ENCODE assay signal across 8 cellular contexts in genomic region chr19:58181902-58182576, GRCh38. TPM values are rescaled to one million over a fixed set of nuclear protein-coding genes. Genes with fewer than 3 reads are reported as not detected.
A peak's percentile ranks its signal among the peaks of the same experiment; 100 is the strongest.
DNase-seq lines count a peak whose midpoint lies in the region; ATAC-seq, FAIRE-seq and TF ChIP-seq lines count a peak whose summit lies in the region.

No MANE protein-coding gene starts in this region.

- H2BK15ac ChIP-seq in H1 (ENCODE audit: low read length) = peak overlapping the region; percentile 66

- H3K4me1 ChIP-seq in H1 (replicated peaks in 1 of 4; ENCODE audit: control insufficient read depth in 3 of 4, insufficient read depth in 4 of 4, low read length in 3 of 4) (no peaks in the 10 kb centered on the region; a peak in 1 of 7 replicates), stomach (peaks cover 0 to 21% (median 8%) of the 10 kb centered on the region in 4 donors)
- H3K4me1 ChIP-seq in naive thymus-derived CD4-positive, alpha-beta T cell (ENCODE audit: control insufficient read depth in 2 of 2, insufficient read depth in 2 of 2, low read length in 2 of 2) = peaks cover 0 to 12% of the 10 kb centered on the region in 2 donors

- no peak overlapping the region for H2BK120ac ChIP-seq in H1 (replicated peaks; ENCODE audit: low read depth, low read length)

- FAIRE-seq in H1 (lab: Jason Lieb, UNC) = peak; percentile 32

- H3K4me2 ChIP-seq in H1 (ENCODE audit: insufficient read depth in 1 of 2, low read depth in 2 of 2, low read length in 2 of 2) = peak overlapping the region; percentile 69

- H3K36me3 Mint-ChIP-seq in activated CD4-positive, alpha-beta memory T cell treated with anti-CD3 and anti-CD28 coated beads for 36 hours = peaks cover 68% of the 10 kb centered on the region
- H3K36me3 Mint-ChIP-seq in naive thymus-derived CD4-positive, alpha-beta T cell = peaks cover 26 to 62% (median 52%) of the 10 kb centered on the region in 5 donors

- H3K4me3 Mint-ChIP-seq in activated CD4-positive, alpha-beta memory T cell treated with anti-CD3 and anti-CD28 coated beads for 36 hours = peak overlapping the region; percentile 92
- H3K4me3 Mint-ChIP-seq in naive thymus-derived CD4-positive, alpha-beta T cell = peak overlapping the region; percentile 91 to 99 (median 94)

- H4K8ac ChIP-seq in H1 (ENCODE audit: extremely low read depth, insufficient read depth, low read length) = no peak overlapping the region

- H3K27me3 ChIP-seq in H1 (replicated peaks in 1 of 4; ENCODE audit: control insufficient read depth in 3 of 4, extremely low read depth in 1 of 4, insufficient read depth in 3 of 4, low read length in 3 of 4) = no peaks in the 10 kb centered on the region
- no peaks in the 10 kb centered on the region for H3K27me3 ChIP-seq in naive thymus-derived CD4-positive, alpha-beta T cell (ENCODE audit: control insufficient read depth in 2 of 2, insufficient read depth in 2 of 2, low read length in 2 of 2)
- H3K27me3 ChIP-seq in stomach = no peaks in the 10 kb centered on the region

- peak overlapping the region; percentile 99 for H3K27ac Mint-ChIP-seq in activated CD4-positive, alpha-beta memory T cell treated with anti-CD3 and anti-CD28 coated beads for 36 hours
- H3K27ac Mint-ChIP-seq in naive thymus-derived CD4-positive, alpha-beta T cell = peak overlapping the region; percentile 98 to 100 (median 99)

- peak overlapping the region; percentile 70 for H4K91ac ChIP-seq in H1 (replicated peaks; ENCODE audit: insufficient read length, low read length)

- H3K56ac ChIP-seq in H1 (replicated peaks; ENCODE audit: insufficient read length, low read depth, low read length) = no peak overlapping the region

- TF ChIP-seq RAD21 in H1 (IDR thresholded peaks at IDR 0.05 in 1 of 2, conservative IDR thresholded peaks at IDR 0.05 in 1 of 2; ENCODE audit: low read depth in 2 of 2, low read length in 2 of 2) = peak; percentile 58 to 70

- H3K14ac ChIP-seq in H1 (ENCODE audit: insufficient read length) = no peak overlapping the region

- H3K23me2 ChIP-seq in H1 (ENCODE audit: low read depth, low read length) = peaks cover 9% of the 10 kb centered on the region; the same call in 1 of the 2 replicates

- peak overlapping the region; percentile 33 for H3K4ac ChIP-seq in H1 (replicated peaks; ENCODE audit: insufficient read length, low read depth, low read length)

- H2AFZ ChIP-seq in H1 (ENCODE audit: low read length) = peak overlapping the region; percentile 76; the same call in 1 of the 2 replicates

- H2AK5ac ChIP-seq in H1 (ENCODE audit: low read depth, low read length) = 0 out of 2 replicates have a peak overlapping the region, but pooled peaks have one; percentile 68

- TF ChIP-seq EP300 in H1 (IDR thresholded peaks at IDR 0.05; ENCODE audit: borderline replicate concordance in 1 of 2, low read depth in 2 of 2, low read length in 2 of 2) = no peak
- TF ChIP-seq EP300 in stomach (IDR thresholded peaks at IDR 0.05) = no peak

- H3K79me1 ChIP-seq in H1 (ENCODE audit: low read depth, low read length) = peaks cover 4% of the 10 kb centered on the region

- peak overlapping the region; percentile 78 for H2BK12ac ChIP-seq in H1 (ENCODE audit: low read depth, low read length)

- H3K36me3 ChIP-seq in H1 (ENCODE audit: control insufficient read depth in 2 of 4, insufficient read depth in 4 of 4, low read length in 3 of 4) (peaks cover 6 to 22% (median 17%) of the 10 kb centered on the region in 4 experiments; a peak in 7 of 8 replicates), stomach (peaks cover 22 to 71% (median 50%) of the 10 kb centered on the region in 4 donors)
- peaks cover 0 to 30% (median 12%) of the 10 kb centered on the region in 3 experiments for H3K36me3 ChIP-seq in naive thymus-derived CD4-positive, alpha-beta T cell (ENCODE audit: control insufficient read depth in 2 of 3, insufficient read depth in 3 of 3, low read length in 3 of 3)

- peaks cover 2 to 12% of the 10 kb centered on the region in 2 experiments; a peak in 2 of 4 replicates for H3K79me2 ChIP-seq in H1 (ENCODE audit: control insufficient read depth in 1 of 2, insufficient read depth in 2 of 2, low read length in 2 of 2)

- intact Hi-C loops in activated CD4-positive, alpha-beta memory T cell treated with anti-CD3 and anti-CD28 coated beads for 36 hours (cut with micrococcal nuclease) = loop anchor here (1.0 to 10.0 kb wide), 5 partner anchors 45 to 897 kb away; partner anchors contain the start of genes ERVK3-1, ZBTB45, ZNF460 and ZNF544
- intact Hi-C loops in naive thymus-derived CD4-positive, alpha-beta T cell (cut with micrococcal nuclease) = loop anchor here (1.0 to 2.0 kb wide), 13 partner anchors 47 to 831 kb away; partner anchors contain the start of genes RPS5 (in 2 of the 2), ZBTB45 (in 1 of the 2), ZNF304 (in 1 of the 2) and ZNF324 (in 1 of the 2)
- intact Hi-C loops in stomach (cut with DNase I; ENCODE audit: low total_unique reads) = loop anchor here (10.0 kb wide), 1 partner anchor 83 kb away; no protein-coding TSS in a partner anchor

- H3K27ac ChIP-seq in H1 (ENCODE audit: low read depth, low read length) (0 out of 2 replicates have a peak overlapping the region, but pooled peaks have one; percentile 14), stomach (peak overlapping the region; percentile 70 to 99 (median 98))
- H3K27ac ChIP-seq in naive thymus-derived CD4-positive, alpha-beta T cell (ENCODE audit: low read depth, low read length) = peak overlapping the region; percentile 97

- H4K5ac ChIP-seq in H1 (ENCODE audit: insufficient read length, low read depth, low read length) = no peak overlapping the region

- POLR2A ChIA-PET in activated CD4-positive, alpha-beta memory T cell treated with anti-CD3 and anti-CD28 coated beads for 36 hours (lab: Charles Lee) = interaction anchor here (0.8 kb wide), 1 partner anchor 123 kb away, joined by 4 read pairs; the partner anchor contains the start of gene ZNF135
- POLR2A ChIA-PET in H1 (lab: Charles Lee; ENCODE audit: partially characterized antibody) = interaction anchor here (1.3 to 2.2 kb wide), 5 partner anchors 10 to 181 kb away, joined by 3 to 11 read pairs (median 7); partner anchors contain the start of genes ZNF497 and ZSCAN22
- POLR2A ChIA-PET in naive thymus-derived CD4-positive, alpha-beta T cell (lab: Charles Lee) = interaction anchor here (0.6 to 3.4 kb wide), 11 partner anchors 20 to 413 kb away, joined by 3 to 19 read pairs (median 3); partner anchors contain the start of genes ZNF324B, ZNF497, ZNF586 and ZNF606

- H3K9me3 ChIP-seq in H1 (ENCODE audit: insufficient read depth in 2 of 2, low read depth in 1 of 2, low read length in 1 of 2) (peaks cover 32 to 33% of the 10 kb centered on the region in 2 experiments), stomach (peaks cover 54 to 100% (median 95%) of the 10 kb centered on the region in 4 donors)
- peaks cover 21 to 79% (median 42%) of the 10 kb centered on the region in 3 experiments for H3K9me3 ChIP-seq in naive thymus-derived CD4-positive, alpha-beta T cell (ENCODE audit: control insufficient read depth in 2 of 3, low read length in 3 of 3)

- H3K23ac ChIP-seq in H1 (ENCODE audit: insufficient read length) = no peak overlapping the region

- 0 out of 2 replicates have a peak overlapping the region, but pooled peaks have one; percentile 14 for H3K18ac ChIP-seq in H1 (ENCODE audit: extremely low read depth, low read length)

- CTCF ChIA-PET in activated CD4-positive, alpha-beta memory T cell treated with anti-CD3 and anti-CD28 coated beads for 36 hours (lab: Charles Lee) = no interaction called here
- CTCF ChIA-PET in H1 (lab: Charles Lee; ENCODE audit: partially characterized antibody) = interaction anchor here (0.6 to 1.9 kb wide), 10 partner anchors 9 to 212 kb away, joined by 3 to 7 read pairs (median 4); no protein-coding TSS in a partner anchor
- CTCF ChIA-PET in naive thymus-derived CD4-positive, alpha-beta T cell (lab: Charles Lee) = no interaction called here

- TF ChIP-seq POLR2A in H1 (IDR thresholded peaks at IDR 0.05; ENCODE audit: control extremely low read depth in 1 of 2, low read depth in 2 of 2, low read length in 2 of 2) (no peak; a peak in 1 of 3 replicates), stomach (IDR thresholded peaks at IDR 0.05) (no peak)

- 58% methylated on average over 4 of the region's 4 CpGs; no CpG with 5 or more reads in 1 of the 2 experiments for WGBS in H1 (ENCODE audit: extremely low coverage in 1 of 2, insufficient coverage in 1 of 2, insufficient read length in 1 of 2, insufficient replicate concordance in 2 of 2, low coverage in 1 of 2, low lambda C conversion rate in 2 of 2, missing lambda C conversion rate in 1 of 2), 2 experiments
- WGBS in stomach, 5 donors = 37 to 48% (median 46%) methylated on average over 4 of the region's 4 CpGs

- peaks cover 60% of the 10 kb centered on the region for H3K9me3 Mint-ChIP-seq in activated CD4-positive, alpha-beta memory T cell treated with anti-CD3 and anti-CD28 coated beads for 36 hours
- H3K9me3 Mint-ChIP-seq in naive thymus-derived CD4-positive, alpha-beta T cell = peaks cover 5 to 95% (median 70%) of the 10 kb centered on the region in 11 donors

- no peak overlapping the region; a peak in 1 of 7 replicates for H3K9ac ChIP-seq in H1 (replicated peaks in 1 of 4; ENCODE audit: extremely low read depth in 1 of 4, low read depth in 3 of 4, low read length in 3 of 4)

- peak; percentile 62 to 76 (median 73) for TF ChIP-seq CTCF in H1 (IDR thresholded peaks at IDR 0.05; ENCODE audit: control extremely low read depth in 1 of 3, insufficient read depth in 1 of 3, low read depth in 1 of 3, low read length in 3 of 3)
- TF ChIP-seq CTCF in stomach (IDR thresholded peaks at IDR 0.05) = peak in 1 of 7 experiments; percentile 18

- peaks cover 16% of the 10 kb centered on the region for H3K4me1 Mint-ChIP-seq in activated CD4-positive, alpha-beta memory T cell treated with anti-CD3 and anti-CD28 coated beads for 36 hours (ENCODE audit: low read depth)
- peaks cover 10 to 24% (median 17%) of the 10 kb centered on the region in 7 donors for H3K4me1 Mint-ChIP-seq in naive thymus-derived CD4-positive, alpha-beta T cell

- H3K4me3 ChIP-seq in H1 (ENCODE audit: extremely low read depth in 1 of 4, insufficient read depth in 2 of 4, low read depth in 3 of 4, low read length in 4 of 4) = peak overlapping the region; percentile 31 to 97 (median 68); a peak in 6 of 8 replicates
- peak overlapping the region; percentile 87 for H3K4me3 ChIP-seq in naive thymus-derived CD4-positive, alpha-beta T cell (ENCODE audit: low read length)
- H3K4me3 ChIP-seq in stomach = peak overlapping the region; percentile 79 to 89 (median 86)

- H3K27me3 Mint-ChIP-seq in activated CD4-positive, alpha-beta memory T cell treated with anti-CD3 and anti-CD28 coated beads for 36 hours = no peaks in the 10 kb centered on the region
- H3K27me3 Mint-ChIP-seq in naive thymus-derived CD4-positive, alpha-beta T cell = no peaks in the 10 kb centered on the region

- no peak for ATAC-seq in naive thymus-derived CD4-positive, alpha-beta T cell
- no peak for ATAC-seq in GM21526 (IDR thresholded peaks at IDR 0.05; ENCODE audit: low FRiP score, unreplicated experiment)

- no peaks in the 10 kb centered on the region for H4K20me1 ChIP-seq in H1 (replicated peaks in 1 of 2; ENCODE audit: control insufficient read depth in 1 of 2, insufficient read depth in 2 of 2, low read length in 2 of 2)

- peak overlapping the region; percentile 26; the same call in 1 of the 2 replicates for H2BK5ac ChIP-seq in H1 (ENCODE audit: low read depth, low read length)

- DNase-seq in DMS79 treated with DMSO at 0.1 percent for 48 hours (lab: John Stamatoyannopoulos, UW) (peak; percentile 19), DMS79 (lab: John Stamatoyannopoulos, UW) (no peak), NCI-H1930 (lab: John Stamatoyannopoulos, UW) (peak; percentile 8 to 53), H1 (ENCODE audit: low read depth in 1 of 2, low spot score in 2 of 2) (peak in 1 of 2 experiments; percentile 62), stomach (peak; percentile 27)
- peak; percentile 77 for DNase-seq in activated CD4-positive, alpha-beta memory T cell treated with anti-CD3 and anti-CD28 coated beads for 36 hours
- DNase-seq in naive thymus-derived CD4-positive, alpha-beta T cell = peak; percentile 17 to 60 (median 42)

- no peak overlapping the region for H2BK20ac ChIP-seq in H1 (ENCODE audit: low read length)

RNA-seq across cellular contexts. Expression of gene ZNF274, which starts 0.8 kb away (rescaled TPM):
- total RNA-seq in activated CD4-positive, alpha-beta memory T cell treated with anti-CD3 and anti-CD28 coated beads for 36 hours = 10 to 100 TPM; 19.1 to 19.6 TPM
- total RNA-seq in H1 (2021; fragmentation: NEBNext Ultra II Directional; extraction: Animal tissue kit (Norgen Biotek cat#: 25700)) = 25.1 and 27.7 TPM in 2 replicates
- polyA plus RNA-seq in H1 (2011; rRNA removed) (13.3 and 14.2 TPM in 2 replicates), stomach (10 to 100 TPM in 2 of 3 donors, 1 to 10 TPM in 1; 5.9 to 16.1 (median 12.2) TPM)
- 22.8 TPM for polyA plus RNA-seq in H1 (2011; cell fraction: cytosol; rRNA removed)
- 31.8 TPM for polyA plus RNA-seq in H1 (2011; cell fraction: nucleus; rRNA removed)
- polyA plus RNA-seq in H1 (2012, experiment 1 of 2) = 23.2 to 26.0 TPM (median 24.9 TPM) in 4 replicates
- 6.0 TPM for polyA plus RNA-seq in H1 (2012, experiment 2 of 2)
- 15.6 TPM for polyA plus RNA-seq in H1 (2013, experiment 1 of 2)
- 15.7 TPM for polyA plus RNA-seq in H1 (2013, experiment 2 of 2)
- 30.2 and 34.7 TPM in 2 replicates for polyA minus RNA-seq in H1 (2011; rRNA and poly(A)+ RNA removed)
- polyA minus RNA-seq in H1 (2011; cell fraction: cytosol; rRNA and poly(A)+ RNA removed) = 18.1 TPM
- 42.1 TPM for polyA minus RNA-seq in H1 (2011; cell fraction: nucleus; rRNA and poly(A)+ RNA removed)
- 10 to 100 TPM; 20.1 to 91.1 (median 52.7) TPM for total RNA-seq in naive thymus-derived CD4-positive, alpha-beta T cell
- polyA plus RNA-seq in naive thymus-derived CD4-positive, alpha-beta T cell = 10 to 100 TPM; 41.7 to 53.9 TPM
- 10 to 100 TPM in 4 of 5 donors, 1 to 10 TPM in 1; 6.2 to 46.9 (median 28.6) TPM for total RNA-seq in stomach

RNA-seq across cellular contexts. Expression of gene ZNF329, which starts 31.4 kb away (rescaled TPM):
- total RNA-seq in activated CD4-positive, alpha-beta memory T cell treated with anti-CD3 and anti-CD28 coated beads for 36 hours = 1 to 10 TPM; 4.2 to 4.4 TPM
- total RNA-seq in H1 (2021; fragmentation: NEBNext Ultra II Directional; extraction: Animal tissue kit (Norgen Biotek cat#: 25700)) = 11.2 and 12.0 TPM in 2 replicates
- 5.0 and 5.8 TPM in 2 replicates for polyA plus RNA-seq in H1 (2011; rRNA removed)
- polyA plus RNA-seq in H1 (2011; cell fraction: cytosol; rRNA removed) = 7.8 TPM
- 5.4 TPM for polyA plus RNA-seq in H1 (2011; cell fraction: nucleus; rRNA removed)
- polyA plus RNA-seq in H1 (2012, experiment 1 of 2) = 8.2 to 12.5 TPM (median 9.8 TPM) in 4 replicates
- 2.1 TPM for polyA plus RNA-seq in H1 (2012, experiment 2 of 2)
- 5.5 TPM for polyA plus RNA-seq in H1 (2013, experiment 1 of 2)
- polyA plus RNA-seq in H1 (2013, experiment 2 of 2) = 6.1 TPM
- polyA minus RNA-seq in H1 (2011; rRNA and poly(A)+ RNA removed) = 17.6 and 18.5 TPM in 2 replicates
- polyA minus RNA-seq in H1 (2011; cell fraction: cytosol; rRNA and poly(A)+ RNA removed) = 11.0 TPM
- 8.4 TPM for polyA minus RNA-seq in H1 (2011; cell fraction: nucleus; rRNA and poly(A)+ RNA removed)
- 10 to 100 TPM in 3 of 5 experiments, 1 to 10 TPM in 2; 2.8 to 17.1 (median 15.1) TPM for total RNA-seq in naive thymus-derived CD4-positive, alpha-beta T cell
- polyA plus RNA-seq in naive thymus-derived CD4-positive, alpha-beta T cell = 10 to 100 TPM in 1 of 2 donors, 1 to 10 TPM in 1; 8.2 to 12.6 TPM
- 10 to 100 TPM in 1 of 5 donors, 1 to 10 TPM in 3, under 1 TPM in 1; 0.58 to 18.2 (median 4.9) TPM for total RNA-seq in stomach
- polyA plus RNA-seq in stomach = 1 to 10 TPM; 3.3 to 3.9 (median 3.4) TPM

RNA-seq across cellular contexts. Expression of gene ZNF544, which starts 46.7 kb away (rescaled TPM):
- 10 to 100 TPM; 39.6 to 45.4 TPM for total RNA-seq in activated CD4-positive, alpha-beta memory T cell treated with anti-CD3 and anti-CD28 coated beads for 36 hours
- 54.5 and 60.8 TPM in 2 replicates for total RNA-seq in H1 (2021; fragmentation: NEBNext Ultra II Directional; extraction: Animal tissue kit (Norgen Biotek cat#: 25700))
- polyA plus RNA-seq in H1 (2011; rRNA removed) (47.9 and 48.8 TPM in 2 replicates), stomach (10 to 100 TPM in 2 of 3 donors, 1 to 10 TPM in 1; 9.5 to 17.7 (median 17.0) TPM)
- polyA plus RNA-seq in H1 (2011; cell fraction: cytosol; rRNA removed) = 61.3 TPM
- polyA plus RNA-seq in H1 (2011; cell fraction: nucleus; rRNA removed) = 68.7 TPM
- 50.6 to 67.0 TPM (median 60.0 TPM) in 4 replicates for polyA plus RNA-seq in H1 (2012, experiment 1 of 2)
- 14.2 TPM for polyA plus RNA-seq in H1 (2012, experiment 2 of 2)
- polyA plus RNA-seq in H1 (2013, experiment 1 of 2) = 35.8 TPM
- 33.3 TPM for polyA plus RNA-seq in H1 (2013, experiment 2 of 2)
- 106 and 107 TPM in 2 replicates for polyA minus RNA-seq in H1 (2011; rRNA and poly(A)+ RNA removed)
- polyA minus RNA-seq in H1 (2011; cell fraction: cytosol; rRNA and poly(A)+ RNA removed) = 45.9 TPM
- 135 TPM for polyA minus RNA-seq in H1 (2011; cell fraction: nucleus; rRNA and poly(A)+ RNA removed)
- total RNA-seq in naive thymus-derived CD4-positive, alpha-beta T cell = 10 to 100 TPM; 19.7 to 60.7 (median 42.1) TPM
- polyA plus RNA-seq in naive thymus-derived CD4-positive, alpha-beta T cell = 10 to 100 TPM; 21.6 to 30.8 TPM
- 10 to 100 TPM in 4 of 5 donors, 1 to 10 TPM in 1; 9.6 to 60.7 (median 34.8) TPM for total RNA-seq in stomach

Comparison
In these comparisons a context has a peak if more than half of its experiments do, and no peak if none do; other contexts are left out.
1. H3K27ac ChIP-seq: peak in every context shown above with its lines; median percentile 98 in stomach; 97 in naive thymus-derived CD4-positive, alpha-beta T cell; 14 in H1.